Comparison of ENCODE assay signal across 1 cellular context in genomic region chr19:1438035-1438932, GRCh38.
A peak's percentile ranks its signal among the peaks of the same experiment; 100 is the strongest.
TF ChIP-seq lines count a peak whose summit lies in the region.

RPS15 (plus strand) TSS chr19:1438396; CDS start chr19:1438426, 30 bp downstream.

TF ChIP-seq in HepG2, 621 proteins besides CTCF, POLR2A, EP300 and RAD21 (continued from another document and continues in another):
- TF ChIP-seq MXD1 (CRISPR knock-in tag; IDR thresholded peaks at IDR 0.05) (peak; percentile 84), FOSL2 (CRISPR knock-in tag; IDR thresholded peaks at IDR 0.05) (peak; percentile 76), MLX (CRISPR knock-in tag; IDR thresholded peaks at IDR 0.05) (peak; percentile 86), STAT5B (CRISPR knock-in tag; IDR thresholded peaks at IDR 0.05) (no peak), ZNF333 (CRISPR knock-in tag; IDR thresholded peaks at IDR 0.05; ENCODE audit: borderline replicate concordance) (peak; percentile 70), ZNF749 (CRISPR knock-in tag; IDR thresholded peaks at IDR 0.05; ENCODE audit: borderline replicate concordance) (peak; percentile 68; the same call in 1 of the 2 replicates), ATF6 (CRISPR knock-in tag; conservative IDR thresholded peaks at IDR 0.05) (no peak), ZNF883 (CRISPR knock-in tag; IDR thresholded peaks at IDR 0.05; ENCODE audit: not compliant biosample characterization) (peak; percentile 94), DMTF1 (CRISPR knock-in tag; IDR thresholded peaks at IDR 0.05) (0 out of 2 replicates have a peak, but pooled peaks have one; percentile 20), FIP1L1 (IDR thresholded peaks at IDR 0.05; ENCODE audit: borderline replicate concordance, insufficient read depth, low read depth, low read length) (no peak), ATF4 (CRISPR knock-in tag; IDR thresholded peaks at IDR 0.05) (peak in 1 of 2 experiments; percentile 57; a peak in 1 of 4 replicates), KDM3A (CRISPR knock-in tag; IDR thresholded peaks at IDR 0.05; ENCODE audit: low read depth) (peak; percentile 96), ZNF124 (CRISPR knock-in tag; IDR thresholded peaks at IDR 0.05) (peak; percentile 83; the same call in 1 of the 2 replicates), NFYB (CRISPR knock-in tag; IDR thresholded peaks at IDR 0.05) (peak; percentile 44), ZNF382 (CRISPR knock-in tag; IDR thresholded peaks at IDR 0.05; ENCODE audit: borderline replicate concordance) (no peak), ZSCAN9 (CRISPR knock-in tag; IDR thresholded peaks at IDR 0.05; ENCODE audit: borderline replicate concordance) (peak; percentile 92; the same call in 1 of the 2 replicates), EEA1 (CRISPR knock-in tag; IDR thresholded peaks at IDR 0.05; ENCODE audit: borderline replicate concordance) (peak; percentile 65; the same call in 1 of the 2 replicates), ZNF296 (CRISPR knock-in tag; conservative IDR thresholded peaks at IDR 0.05) (peak; percentile 77; the same call in 1 of the 2 replicates), SATB2 (CRISPR knock-in tag; IDR thresholded peaks at IDR 0.05) (peak; percentile 71; the same call in 1 of the 2 replicates), HNRNPK (IDR thresholded peaks at IDR 0.05; ENCODE audit: low read depth, low read length, poor library complexity, severe bottlenecking) (peak; percentile 52), ZNF563 (CRISPR knock-in tag; IDR thresholded peaks at IDR 0.05) (peak; percentile 91), PITX1 (CRISPR knock-in tag; IDR thresholded peaks at IDR 0.05) (peak; percentile 97), ZNF251 (CRISPR knock-in tag; IDR thresholded peaks at IDR 0.05) (no peak), ZNF331 (CRISPR knock-in tag; IDR thresholded peaks at IDR 0.05) (peak; percentile 93), TBX3 (IDR thresholded peaks at IDR 0.05; ENCODE audit: borderline replicate concordance) (no peak; the same call in none of the 2 replicates), HIC2 (CRISPR knock-in tag; IDR thresholded peaks at IDR 0.05; ENCODE audit: low read depth) (no peak), POGZ (CRISPR knock-in tag; IDR thresholded peaks at IDR 0.05) (peak; percentile 96), ZBTB21 (CRISPR knock-in tag; IDR thresholded peaks at IDR 0.05) (0 out of 2 replicates have a peak, but pooled peaks have one; percentile 23), ASH2L (IDR thresholded peaks at IDR 0.05; ENCODE audit: insufficient read length, low read depth, low read length) (peak; percentile 89), SRSF4 (IDR thresholded peaks at IDR 0.05; ENCODE audit: low read depth, low read length, poor library complexity, severe bottlenecking) (peak; percentile 52), ZNF7 (CRISPR knock-in tag; IDR thresholded peaks at IDR 0.05) (no peak), ZNF282 (IDR thresholded peaks at IDR 0.05; ENCODE audit: partially characterized antibody) (no peak), PBX2 (CRISPR knock-in tag; IDR thresholded peaks at IDR 0.05) (no peak), RBAK (CRISPR knock-in tag; IDR thresholded peaks at IDR 0.05) (peak; percentile 56; the same call in 1 of the 2 replicates), KIAA2018 (CRISPR knock-in tag; IDR thresholded peaks at IDR 0.05; ENCODE audit: borderline replicate concordance) (0 out of 2 replicates have a peak, but pooled peaks have one; percentile 93), MAFF (IDR thresholded peaks at IDR 0.05; ENCODE audit: low read depth, low read length) (no peak), HMG20A (CRISPR knock-in tag; IDR thresholded peaks at IDR 0.05; ENCODE audit: borderline replicate concordance) (peak; percentile 43), ZNF597 (CRISPR knock-in tag; IDR thresholded peaks at IDR 0.05) (0 out of 2 replicates have a peak, but pooled peaks have one; percentile 24)
